10 cellular contexts compared by ENCODE assay signal in genomic region chr19:17026706-17027427, GRCh38.
DNase-seq lines count a peak whose midpoint lies in the region; ATAC-seq and TF ChIP-seq lines count a peak whose summit lies in the region.
"Had no signal": no experiment of that assay in that cellular context is flagged by ENCODE, and none has a peak within 500 bp of the region (broad histone marks: within the 10 kb centered on the region; RNA-seq: fewer than 3 reads in every experiment).

CPAMD8 (minus strand) TSS chr19:17026810; CDS start chr19:17026642, 168 bp downstream.

- H3K36me3 ChIP-seq in HAP-1 (replicated peaks): no peaks in the 10 kb centered on the region

- peaks cover 20% of the 10 kb centered on the region for H3K36me3 Mint-ChIP-seq in stimulated activated memory B cell treated with anti-CD40 and anti-IgM and Interleukin-4, amounts not matched to agents 10 μg/mL and 1 μg/mL and 100 μg/mL, for 72 hours

- in situ Hi-C loops in HAP-1 (cut with MboI; ENCODE audit: low sequenced_read_pairs): no loop called here
- in situ Hi-C loops in astrocyte of the cerebellum (cut with HindIII; ENCODE audit: low sequenced_read_pairs): no loop called here

- peaks cover 86% of the 10 kb centered on the region for H3K27me3 Mint-ChIP-seq in stimulated activated memory B cell treated with anti-CD40 and anti-IgM and Interleukin-4, amounts not matched to agents 10 μg/mL and 1 μg/mL and 100 μg/mL, for 72 hours

- TF ChIP-seq CTCF in astrocyte of the cerebellum (IDR thresholded peaks at IDR 0.05; ENCODE audit: low read depth, low read length, missing control alignments): no peak

- H3K9me3 ChIP-seq in HAP-1: no peaks in the 10 kb centered on the region

- no peak within 1 kb of the TSS for H3K27ac Mint-ChIP-seq in stimulated activated memory B cell treated with anti-CD40 and anti-IgM and Interleukin-4, amounts not matched to agents 10 μg/mL and 1 μg/mL and 100 μg/mL, for 72 hours

- peak; percentile 50 for ATAC-seq in stimulated activated memory B cell treated with anti-CD40 and anti-IgM and Interleukin-4, amounts not matched to agents 10 μg/mL and 1 μg/mL and 100 μg/mL, for 72 hours
- ATAC-seq in GM18519 (IDR thresholded peaks at IDR 0.05; ENCODE audit: low FRiP score, unreplicated experiment) (no peak), GM21717 (IDR thresholded peaks at IDR 0.05; ENCODE audit: unreplicated experiment) (no peak)

- peaks cover 13% of the 10 kb centered on the region for H3K9me3 Mint-ChIP-seq in stimulated activated memory B cell treated with anti-CD40 and anti-IgM and Interleukin-4, amounts not matched to agents 10 μg/mL and 1 μg/mL and 100 μg/mL, for 72 hours

- DNase-seq in HAP-1 (ENCODE audit: low spot score in 2 of 2): peak in 1 of 2 experiments; percentile 24
- DNase-seq in astrocyte of the cerebellum (ENCODE audit: low read depth): no peak
- DNase-seq in iPS-NIHi7 (ENCODE audit: extremely low spot score): peak; percentile 80
- DNase-seq in NCI-H748 treated with DMSO at 0.1 percent for 48 hours (lab: John Stamatoyannopoulos, UW): no peak
- no peak for DNase-seq in SW480 (ENCODE audit: low spot score)
- DNase-seq: EL, SHP77 treated with DMSO at 0.1 percent for 48 hours had no signal

- H3K4me3 ChIP-seq in HAP-1 (peak within 1 kb of the TSS; percentile 17), astrocyte of the cerebellum (ENCODE audit: low read depth, low read length) (peak within 1 kb of the TSS; percentile 7)

- H3K4me3 Mint-ChIP-seq in stimulated activated memory B cell treated with anti-CD40 and anti-IgM and Interleukin-4, amounts not matched to agents 10 μg/mL and 1 μg/mL and 100 μg/mL, for 72 hours: peak within 1 kb of the TSS; percentile 72

- peaks cover 21% of the 10 kb centered on the region for H3K27me3 ChIP-seq in HAP-1 (ENCODE audit: low read depth)

- H3K4me1 Mint-ChIP-seq in stimulated activated memory B cell treated with anti-CD40 and anti-IgM and Interleukin-4, amounts not matched to agents 10 μg/mL and 1 μg/mL and 100 μg/mL, for 72 hours: peaks cover 19% of the 10 kb centered on the region

- no peaks in the 10 kb centered on the region for H3K4me1 ChIP-seq in HAP-1
